ENCODE assay signal across 21 cellular contexts in the genomic region with DNA sequence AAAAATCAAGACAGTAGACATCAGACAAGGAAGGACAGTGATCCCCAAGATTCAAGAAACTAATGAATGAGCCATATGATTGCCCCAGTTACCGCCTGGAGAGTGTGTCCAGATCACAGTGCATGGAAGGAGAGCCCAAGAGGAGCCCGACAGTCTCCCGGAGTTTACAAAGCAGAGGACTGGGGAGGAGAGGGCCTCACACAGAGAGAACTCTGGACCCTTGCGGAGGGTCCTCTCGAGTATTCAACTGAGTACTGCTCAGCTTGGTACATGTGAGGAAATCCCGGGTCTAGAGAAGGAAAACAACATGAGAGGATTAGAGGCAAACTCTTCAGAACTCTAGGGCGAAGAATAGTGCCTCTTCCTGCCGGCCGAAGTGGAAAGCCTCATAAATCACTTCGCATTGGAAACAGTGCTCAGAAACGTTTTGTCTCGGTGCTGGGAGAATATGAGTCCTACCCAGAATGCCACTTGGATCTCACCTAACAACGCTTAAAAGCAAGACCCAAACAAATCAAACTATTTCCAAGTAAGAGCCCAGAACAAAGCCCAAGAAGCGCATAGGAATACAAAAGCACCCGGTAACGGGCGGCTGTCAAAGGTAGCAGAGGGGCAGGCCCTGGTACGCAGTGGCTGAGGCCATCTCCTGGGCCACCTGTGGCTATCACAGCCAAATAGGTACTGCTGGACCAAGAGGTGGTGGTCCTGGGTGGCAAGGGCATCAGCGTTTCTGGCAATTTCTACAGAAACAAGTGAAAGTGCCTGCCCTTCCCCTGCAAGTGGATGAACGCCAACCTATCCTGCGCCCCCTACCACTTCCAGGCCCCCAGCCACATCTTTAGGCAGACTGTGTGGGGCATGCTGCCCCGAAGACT. TPM values are rescaled to one million over a fixed set of nuclear protein-coding genes. Genes with fewer than 3 reads are reported as not detected.
DNase-seq lines count a peak whose midpoint lies in the region; TF ChIP-seq lines count a peak whose summit lies in the region.
"Had no signal": no experiment of that assay in that cellular context is flagged by ENCODE, and none has a peak within 500 bp of the region (broad histone marks: within the 10 kb centered on the region; RNA-seq: fewer than 3 reads in every experiment).

No MANE protein-coding gene starts in this region.

- peaks cover 4% of the 10 kb centered on the region for H3K9me3 Mint-ChIP-seq in activated naive CD4-positive, alpha-beta T cell treated with anti-CD3 and anti-CD28 coated beads, Interleukin-2, amount 10 ng/mL, durations not matched to agents 7 days and 5 days
- H3K9me3 Mint-ChIP-seq in activated naive CD4-positive, alpha-beta T cell treated with anti-CD3 and anti-CD28 coated beads for 36 hours = peaks cover 3% of the 10 kb centered on the region
- H3K9me3 Mint-ChIP-seq in endodermal cell = peaks cover 13% of the 10 kb centered on the region
- H3K9me3 Mint-ChIP-seq in Calu3 (ENCODE audit: low read depth, unreplicated experiment) = no peaks in the 10 kb centered on the region

- H3K36me3 ChIP-seq in HEK293 (ENCODE audit: control insufficient read depth in 2 of 2, insufficient read depth in 1 of 2, low read length in 2 of 2) (peaks cover 0 to 8% of the 10 kb centered on the region in 2 experiments; a peak in 1 of 3 replicates), endodermal cell (ENCODE audit: control insufficient read depth, insufficient read depth, low read length) (no peaks in the 10 kb centered on the region)

- H3K9me3 ChIP-seq in HEK293 (ENCODE audit: control insufficient read depth, insufficient read depth, low read depth, low read length) (no peaks in the 10 kb centered on the region), endodermal cell (ENCODE audit: control insufficient read depth, low read length) (peaks cover 5% of the 10 kb centered on the region)
- H3K9me3 ChIP-seq: neutrophil had no signal

- WGBS in endodermal cell (ENCODE audit: insufficient coverage in 1 of 2, insufficient read length in 1 of 2), 2 experiments = 89 to 93% methylated on average over 21 to 22 of the region's 22 CpGs

- TF ChIP-seq CTCF in HEK293 (tag by site-specific recombination; IDR thresholded peaks at IDR 0.05) (no peak), endodermal cell (conservative IDR thresholded peaks at IDR 0.05) (no peak), Calu3 (IDR thresholded peaks at IDR 0.05; ENCODE audit: unreplicated experiment) (no peak)

- no peak overlapping the region for H3K4me3 ChIP-seq in HEK293 (ENCODE audit: low read depth, low read length)
- no peak overlapping the region for H3K4me3 ChIP-seq in endodermal cell (ENCODE audit: low read length)
- H3K4me3 ChIP-seq: smooth muscle cell had no signal

- peaks cover 11% of the 10 kb centered on the region for H3K36me3 Mint-ChIP-seq in activated naive CD4-positive, alpha-beta T cell treated with anti-CD3 and anti-CD28 coated beads, Interleukin-2, amount 10 ng/mL, durations not matched to agents 7 days and 5 days
- peaks cover 4% of the 10 kb centered on the region for H3K36me3 Mint-ChIP-seq in activated naive CD4-positive, alpha-beta T cell treated with anti-CD3 and anti-CD28 coated beads for 36 hours (ENCODE audit: low read depth)
- H3K36me3 Mint-ChIP-seq in endodermal cell (ENCODE audit: low read depth) = peaks cover 9% of the 10 kb centered on the region
- H3K36me3 Mint-ChIP-seq in Calu3 (ENCODE audit: insufficient read depth, unreplicated experiment) = no peaks in the 10 kb centered on the region

- no peak overlapping the region for H3K9ac ChIP-seq in endodermal cell (ENCODE audit: extremely low read depth, low read length, poor library complexity, severe bottlenecking)
- H3K9ac ChIP-seq: KMS-11 had no signal

- CTCF ChIA-PET in activated naive CD4-positive, alpha-beta T cell treated with anti-CD3 and anti-CD28 coated beads, Interleukin-2, amount 10 ng/mL, durations not matched to agents 7 days and 5 days (lab: Charles Lee) = interaction anchor here (1.5 kb wide), 1 partner anchor 96 kb away, joined by 8 read pairs; no protein-coding TSS in a partner anchor
- CTCF ChIA-PET in activated naive CD4-positive, alpha-beta T cell treated with anti-CD3 and anti-CD28 coated beads for 36 hours (lab: Charles Lee) = interaction anchor here (0.6 kb wide), 1 partner anchor 31 kb away, joined by 3 read pairs; no protein-coding TSS in a partner anchor
- CTCF ChIA-PET in HEK293 (lab: Yijun Ruan, JAX) (interaction anchor here (1.2 kb wide), 1 partner anchor 96 kb away, joined by 4 read pairs; no protein-coding TSS in a partner anchor), Calu3 (lab: Charles Lee) (no interaction called here)

- peak; percentile 17 for DNase-seq in activated naive CD4-positive, alpha-beta T cell treated with anti-CD3 and anti-CD28 coated beads, Interleukin-2, amount 10 ng/mL, durations not matched to agents 7 days and 5 days
- no peak for DNase-seq in activated naive CD4-positive, alpha-beta T cell treated with anti-CD3 and anti-CD28 coated beads for 36 hours
- DNase-seq in endodermal cell (no peak), posterior vena cava (ENCODE audit: low spot score) (peak; percentile 64), Calu3 (no peak), NCI-H226 (no peak)
- DNase-seq: activated CD4-positive, alpha-beta T cell treated with anti-CD3 and anti-CD28 coated beads, Interleukin-2, amount 50 U/mL, for 4 hours; activated gamma-delta T cell treated with Interleukin-2 at 50 U/mL for 16 hours; amygdala; EL; H9; NCI-H146; T-helper 9 cell; WERI-Rb-1 had no signal

- peaks cover 6% of the 10 kb centered on the region for H3K27me3 Mint-ChIP-seq in activated naive CD4-positive, alpha-beta T cell treated with anti-CD3 and anti-CD28 coated beads, Interleukin-2, amount 10 ng/mL, durations not matched to agents 7 days and 5 days
- no peaks in the 10 kb centered on the region for H3K27me3 Mint-ChIP-seq in activated naive CD4-positive, alpha-beta T cell treated with anti-CD3 and anti-CD28 coated beads for 36 hours (ENCODE audit: low read depth)
- H3K27me3 Mint-ChIP-seq in endodermal cell (ENCODE audit: insufficient read depth) = no peaks in the 10 kb centered on the region
- H3K27me3 Mint-ChIP-seq in Calu3 (ENCODE audit: unreplicated experiment) = no peaks in the 10 kb centered on the region

- no peaks in the 10 kb centered on the region for H3K27me3 ChIP-seq in endodermal cell (ENCODE audit: control insufficient read depth, insufficient read depth, low read length, poor library complexity, severe bottlenecking)
- H3K27me3 ChIP-seq: neutrophil had no signal

- H3K4me1 ChIP-seq in HEK293 (ENCODE audit: control insufficient read depth, insufficient read depth, low read length) = no peaks in the 10 kb centered on the region
- H3K4me1 ChIP-seq in endodermal cell (ENCODE audit: control insufficient read depth, insufficient read depth, low read length) = peaks cover 12% of the 10 kb centered on the region

- H3K27ac ChIP-seq in HEK293 (ENCODE audit: extremely low read depth, low read depth, low read length) = no peak overlapping the region
- H3K27ac ChIP-seq in endodermal cell (ENCODE audit: low read depth, low read length) = peak overlapping the region; percentile 24
- H3K27ac ChIP-seq: neutrophil, RWPE1, WERI-Rb-1 had no signal

- H3K4me1 Mint-ChIP-seq in activated naive CD4-positive, alpha-beta T cell treated with anti-CD3 and anti-CD28 coated beads, Interleukin-2, amount 10 ng/mL, durations not matched to agents 7 days and 5 days = peaks cover 40% of the 10 kb centered on the region
- H3K4me1 Mint-ChIP-seq in activated naive CD4-positive, alpha-beta T cell treated with anti-CD3 and anti-CD28 coated beads for 36 hours (ENCODE audit: low read depth) = peaks cover 17% of the 10 kb centered on the region
- H3K4me1 Mint-ChIP-seq in endodermal cell (peaks cover 27% of the 10 kb centered on the region), Calu3 (ENCODE audit: low read depth, unreplicated experiment) (peaks cover 3% of the 10 kb centered on the region)

- H3K27ac Mint-ChIP-seq in activated naive CD4-positive, alpha-beta T cell treated with anti-CD3 and anti-CD28 coated beads, Interleukin-2, amount 10 ng/mL, durations not matched to agents 7 days and 5 days = peak overlapping the region; percentile 20
- H3K27ac Mint-ChIP-seq in activated naive CD4-positive, alpha-beta T cell treated with anti-CD3 and anti-CD28 coated beads for 36 hours = no peak overlapping the region
- H3K27ac Mint-ChIP-seq in endodermal cell (no peak overlapping the region), Calu3 (ENCODE audit: unreplicated experiment) (no peak overlapping the region)

- no TSS peak for BruUV-seq in Calu3 (replicated peaks; lab: Mats Ljungman, UMichigan)

- no peak overlapping the region for H3K4me3 Mint-ChIP-seq in activated naive CD4-positive, alpha-beta T cell treated with anti-CD3 and anti-CD28 coated beads, Interleukin-2, amount 10 ng/mL, durations not matched to agents 7 days and 5 days
- H3K4me3 Mint-ChIP-seq in activated naive CD4-positive, alpha-beta T cell treated with anti-CD3 and anti-CD28 coated beads for 36 hours = no peak overlapping the region
- H3K4me3 Mint-ChIP-seq in endodermal cell (no peak overlapping the region), Calu3 (ENCODE audit: low read depth, unreplicated experiment) (no peak overlapping the region)
- H3K4me3 Mint-ChIP-seq: H9 had no signal

- POLR2A ChIA-PET in HEK293 (lab: Yijun Ruan, JAX) = interaction anchor here (0.5 kb wide), 1 partner anchor 590 kb away, joined by 3 read pairs; no protein-coding TSS in a partner anchor

- intact Hi-C loops in activated naive CD4-positive, alpha-beta T cell treated with anti-CD3 and anti-CD28 coated beads for 36 hours (cut with micrococcal nuclease) = no loop called here
- intact Hi-C loops in posterior vena cava (cut with DNase I) = no loop called here
- intact Hi-C loops in Calu3 (cut with micrococcal nuclease; ENCODE audit: unreplicated experiment) = no loop called here

TF ChIP-seq in HEK293, 187 proteins besides CTCF, POLR2A, EP300 and RAD21:
- peak; percentile 69 for TF ChIP-seq SCRT2 (tag by site-specific recombination; IDR thresholded peaks at IDR 0.05)
- TF ChIP-seq ZNF621 (tag by site-specific recombination; IDR thresholded peaks at IDR 0.05) = no peak
- 0 out of 2 replicates have a peak, but pooled peaks have one; percentile 11 for TF ChIP-seq ZIC2 (tag by site-specific recombination; IDR thresholded peaks at IDR 0.05)

RNA-seq across cellular contexts. Expression of gene FAM78A, which starts 36.0 kb away (rescaled TPM):
- 10 to 100 TPM; 24.1 to 24.7 TPM for total RNA-seq in activated naive CD4-positive, alpha-beta T cell treated with anti-CD3 and anti-CD28 coated beads for 36 hours
- total RNA-seq in endodermal cell (1 to 10 TPM; 5.5 to 5.6 TPM), posterior vena cava (1 to 10 TPM; 3.0 to 4.1 TPM), Calu3 (2022) (not detected in 2 replicates)
- polyA plus RNA-seq in endodermal cell (2013, experiment 1 of 2) = 3.0 TPM
- polyA plus RNA-seq in endodermal cell (2013, experiment 2 of 2) = 2.8 TPM

RNA-seq across cellular contexts. Expression of gene PLPP7, which starts 49.2 kb away (rescaled TPM):
- under 1 TPM; 0.25 to 0.26 TPM for total RNA-seq in activated naive CD4-positive, alpha-beta T cell treated with anti-CD3 and anti-CD28 coated beads for 36 hours
- total RNA-seq in endodermal cell = 1 to 10 TPM; 4.1 to 5.6 TPM
- 3.6 TPM for polyA plus RNA-seq in endodermal cell (2013, experiment 1 of 2)
- 3.0 TPM for polyA plus RNA-seq in endodermal cell (2013, experiment 2 of 2)
- total RNA-seq in posterior vena cava = 1 to 10 TPM; 8.9 to 9.8 TPM
- total RNA-seq in Calu3 (2022) = not detected in 2 replicates
- total RNA-seq: bronchial epithelial cell had no signal
- polyA plus RNA-seq: keratinocyte had no signal

Comparison
In these comparisons a context has a peak if more than half of its experiments do, and no peak if none do; other contexts are left out.
1. DNase-seq: peak in activated naive CD4-positive, alpha-beta T cell treated with anti-CD3 and anti-CD28 coated beads, Interleukin-2, amount 10 ng/mL, durations not matched to agents 7 days and 5 days (single experiment) and posterior vena cava (single experiment); none in activated naive CD4-positive, alpha-beta T cell treated with anti-CD3 and anti-CD28 coated beads for 36 hours (single experiment), endodermal cell (single experiment), Calu3 (single experiment) and NCI-H226 (single experiment).